17 cellular contexts compared by ENCODE assay signal in genomic region chr22:29632672-29633071, GRCh38.
"Had no signal": no experiment of that assay in that cellular context is flagged by ENCODE, and none has a peak within 500 bp of the region (broad histone marks: within the 10 kb centered on the region; RNA-seq: fewer than 3 reads in every experiment).

No MANE protein-coding gene starts in this region.

- H3K9me3 ChIP-seq: psoas muscle, stomach, thoracic aorta, upper lobe of right lung had no signal

- H3K27ac ChIP-seq: psoas muscle, stomach, thoracic aorta, upper lobe of right lung had no signal

- H3K4me1 ChIP-seq: psoas muscle had no signal

- H3K27me3 ChIP-seq: stomach, upper lobe of right lung had no signal

- DNase-seq: activated CD4-positive, alpha-beta memory T cell treated with anti-CD3 and anti-CD28 coated beads, Interleukin-2, amount 10 ng/mL, durations not matched to agents 7 days and 5 days; activated CD4-positive, CD25-positive, alpha-beta regulatory T cell treated with anti-CD3 and anti-CD28 coated beads, Interleukin-2, amount 50 U/mL, for 72 hours; activated gamma-delta T cell; activated naive CD8-positive, alpha-beta T cell treated with anti-CD3 and anti-CD28 coated beads for 36 hours; activated T-cell treated with anti-CD3 and anti-CD28 coated beads, Interleukin-2, amount 50 U/mL, for 48 hours; cerebellar nuclear complex; effector CD8-positive, alpha-beta T cell; foreskin melanocyte; immature natural killer cell; nephron progenitor cell; psoas muscle; stomach; T-cell; T1000; upper lobe of right lung had no signal

- ATAC-seq: psoas muscle, sciatic nerve, T-cell, upper lobe of right lung had no signal

- H3K36me3 ChIP-seq: thoracic aorta had no signal

- H3K4me3 ChIP-seq: psoas muscle, stomach, thoracic aorta, upper lobe of right lung had no signal
